Comparison of ENCODE assay signal across 18 cellular contexts in genomic region chr2:172969171-172969570, GRCh38.
"Had no signal": no experiment of that assay in that cellular context is flagged by ENCODE, and none has a peak within 500 bp of the region (broad histone marks: within the 10 kb centered on the region; RNA-seq: fewer than 3 reads in every experiment).

No MANE protein-coding gene starts in this region.

- FAIRE-seq: bronchial epithelial cell had no signal

- H3K27me3 ChIP-seq: ascending aorta, esophagus squamous epithelium, neutrophil, right atrium auricular region, upper lobe of right lung had no signal

- ATAC-seq: activated T-cell treated with anti-CD3 and anti-CD28 coated beads, Interleukin-2, amount 50 U/mL, for 72 hours; lower lobe of right lung; stimulated activated naive B cell treated with anti-CD40 and anti-IgM and Interleukin-4, amounts not matched to agents 10 μg/mL and 1 μg/mL and 100 μg/mL, for 72 hours; upper lobe of right lung had no signal

- H3K4me3 ChIP-seq: ascending aorta, dorsolateral prefrontal cortex, esophagus squamous epithelium, lower lobe of right lung, right atrium auricular region, upper lobe of right lung had no signal

- H3K36me3 ChIP-seq: ascending aorta, esophagus squamous epithelium, lower lobe of right lung, neutrophil, right atrium auricular region, upper lobe of right lung had no signal

- H3K27ac ChIP-seq: ascending aorta, esophagus squamous epithelium, lower lobe of right lung, neutrophil, upper lobe of right lung had no signal

- DNase-seq: activated CD4-positive, alpha-beta T cell treated with anti-CD3 and anti-CD28 coated beads, Interleukin-2, amount 50 U/mL, for 48 hours; activated CD4-positive, CD25-positive, alpha-beta regulatory T cell; activated gamma-delta T cell treated with Interleukin-2 at 50 U/mL for 16 hours; activated naive CD8-positive, alpha-beta T cell treated with anti-CD3 and anti-CD28 coated beads, Interleukin-2, amount 10 ng/mL, durations not matched to agents 7 days and 5 days; activated T-cell treated with anti-CD3 and anti-CD28 coated beads, Interleukin-2, amount 50 U/mL, for 72 hours; dorsolateral prefrontal cortex; esophagus squamous epithelium; hippocampal formation; lower lobe of right lung; midbrain; stimulated activated CD4-positive, alpha-beta T cell treated with anti-CD3 and anti-CD28 coated beads, Interleukin-2, amount 100 ng/mL, for 24 hours; stimulated activated naive B cell treated with anti-CD40 and anti-IgM and Interleukin-4, amounts not matched to agents 10 μg/mL and 1 μg/mL and 100 μg/mL, for 72 hours; T-helper 2 cell; upper lobe of right lung had no signal

- H3K9me3 ChIP-seq: ascending aorta, esophagus squamous epithelium, lower lobe of right lung, neutrophil, right atrium auricular region, upper lobe of right lung had no signal
